ENCODE assay signal across 11 cellular contexts in genomic region chr20:4060054-4060795, GRCh38. TPM values are rescaled to one million over a fixed set of nuclear protein-coding genes. Genes with fewer than 3 reads are reported as not detected.
DNase-seq lines count a peak whose midpoint lies in the region; ATAC-seq and TF ChIP-seq lines count a peak whose summit lies in the region.
"Had no signal": no experiment of that assay in that cellular context is flagged by ENCODE, and none has a peak within 500 bp of the region (broad histone marks: within the 10 kb centered on the region; RNA-seq: fewer than 3 reads in every experiment).

No MANE protein-coding gene starts in this region.

- H3K9me3 ChIP-seq in suprapubic skin = no peaks in the 10 kb centered on the region

- no peak for TF ChIP-seq POLR2A in suprapubic skin (IDR thresholded peaks at IDR 0.05)

- no peak for TF ChIP-seq EP300 in suprapubic skin (IDR thresholded peaks at IDR 0.05)

- peaks cover 42% of the 10 kb centered on the region for H3K4me1 ChIP-seq in suprapubic skin

- H3K27ac Mint-ChIP-seq in activated CD8-positive, alpha-beta T cell treated with anti-CD3 and anti-CD28 coated beads, Interleukin-2, amount 10 ng/mL, durations not matched to agents 7 days and 5 days = no peak overlapping the region
- H3K27ac Mint-ChIP-seq: activated CD8-positive, alpha-beta memory T cell treated with anti-CD3 and anti-CD28 coated beads, Interleukin-2, amount 10 ng/mL, durations not matched to agents 7 days and 5 days had no signal

- no peaks in the 10 kb centered on the region for H3K36me3 Mint-ChIP-seq in activated CD8-positive, alpha-beta T cell treated with anti-CD3 and anti-CD28 coated beads, Interleukin-2, amount 10 ng/mL, durations not matched to agents 7 days and 5 days (ENCODE audit: low read depth)
- H3K36me3 Mint-ChIP-seq: activated CD8-positive, alpha-beta memory T cell treated with anti-CD3 and anti-CD28 coated beads, Interleukin-2, amount 10 ng/mL, durations not matched to agents 7 days and 5 days; immature natural killer cell had no signal

- H3K9me3 Mint-ChIP-seq in activated CD8-positive, alpha-beta T cell treated with anti-CD3 and anti-CD28 coated beads, Interleukin-2, amount 10 ng/mL, durations not matched to agents 7 days and 5 days (ENCODE audit: insufficient read depth) = no peaks in the 10 kb centered on the region
- H3K9me3 Mint-ChIP-seq: immature natural killer cell had no signal

- WGBS in suprapubic skin = 67% methylated on average over 9 of the region's 12 CpGs

- H3K27me3 Mint-ChIP-seq in activated CD8-positive, alpha-beta T cell treated with anti-CD3 and anti-CD28 coated beads, Interleukin-2, amount 10 ng/mL, durations not matched to agents 7 days and 5 days (ENCODE audit: low read depth) = peaks cover 3% of the 10 kb centered on the region
- H3K27me3 Mint-ChIP-seq: activated CD8-positive, alpha-beta memory T cell treated with anti-CD3 and anti-CD28 coated beads, Interleukin-2, amount 10 ng/mL, durations not matched to agents 7 days and 5 days had no signal

- no peaks in the 10 kb centered on the region for H3K27me3 ChIP-seq in suprapubic skin

- no peak overlapping the region for H3K4me3 ChIP-seq in suprapubic skin
- H3K4me3 ChIP-seq: PC-9 had no signal

- ATAC-seq in GM19452 (IDR thresholded peaks at IDR 0.05; ENCODE audit: unreplicated experiment) (peak; percentile 51), HG03457 (IDR thresholded peaks at IDR 0.05; ENCODE audit: unreplicated experiment) (peak; percentile 67), Right ventricle myocardium superior (ENCODE audit: poor library complexity) (peak; percentile 42), omental fat pad (ENCODE audit: low FRiP score) (no peak)
- ATAC-seq in activated CD8-positive, alpha-beta T cell treated with anti-CD3 and anti-CD28 coated beads, Interleukin-2, amount 10 ng/mL, durations not matched to agents 7 days and 5 days = no peak
- ATAC-seq: activated CD8-positive, alpha-beta memory T cell treated with anti-CD3 and anti-CD28 coated beads, Interleukin-2, amount 10 ng/mL, durations not matched to agents 7 days and 5 days had no signal

- DNase-seq in Right ventricle myocardium superior (peak; percentile 77), suprapubic skin (ENCODE audit: low spot score in 2 of 2) (peak in 1 of 2 donors; percentile 71), Ammon's horn (ENCODE audit: low spot score) (no peak), omental fat pad (ENCODE audit: low spot score) (no peak)
- DNase-seq in activated CD8-positive, alpha-beta T cell treated with anti-CD3 and anti-CD28 coated beads, Interleukin-2, amount 10 ng/mL, durations not matched to agents 7 days and 5 days = no peak
- DNase-seq: activated CD8-positive, alpha-beta memory T cell treated with anti-CD3 and anti-CD28 coated beads, Interleukin-2, amount 10 ng/mL, durations not matched to agents 7 days and 5 days; immature natural killer cell; stimulated activated CD4-positive, alpha-beta T cell treated with anti-CD3 and anti-CD28 coated beads, Interleukin-15, amount 100 ng/mL, for 24 hours had no signal

- H3K4me3 Mint-ChIP-seq in activated CD8-positive, alpha-beta T cell treated with anti-CD3 and anti-CD28 coated beads, Interleukin-2, amount 10 ng/mL, durations not matched to agents 7 days and 5 days = no peak overlapping the region
- H3K4me3 Mint-ChIP-seq: activated CD8-positive, alpha-beta memory T cell treated with anti-CD3 and anti-CD28 coated beads, Interleukin-2, amount 10 ng/mL, durations not matched to agents 7 days and 5 days; immature natural killer cell had no signal

- peaks cover 25% of the 10 kb centered on the region for H3K4me1 Mint-ChIP-seq in activated CD8-positive, alpha-beta T cell treated with anti-CD3 and anti-CD28 coated beads, Interleukin-2, amount 10 ng/mL, durations not matched to agents 7 days and 5 days (ENCODE audit: low read depth)
- H3K4me1 Mint-ChIP-seq: immature natural killer cell had no signal

- POLR2A ChIA-PET in activated CD8-positive, alpha-beta T cell treated with anti-CD3 and anti-CD28 coated beads, Interleukin-2, amount 10 ng/mL, durations not matched to agents 7 days and 5 days (lab: Charles Lee) = interaction anchor here (0.7 to 0.8 kb wide), 2 partner anchors 22 to 26 kb away, joined by 3 read pairs; no protein-coding TSS in a partner anchor

- peak overlapping the region; percentile 68 for H3K27ac ChIP-seq in suprapubic skin
- H3K27ac ChIP-seq: PC-9 had no signal

- CTCF ChIA-PET in activated CD8-positive, alpha-beta T cell treated with anti-CD3 and anti-CD28 coated beads, Interleukin-2, amount 10 ng/mL, durations not matched to agents 7 days and 5 days (lab: Charles Lee) = interaction anchor here (0.9 to 1.7 kb wide), 4 partner anchors 10 to 113 kb away, joined by 3 read pairs; no protein-coding TSS in a partner anchor

- TF ChIP-seq CTCF in suprapubic skin (IDR thresholded peaks at IDR 0.05) (no peak), omental fat pad (IDR thresholded peaks at IDR 0.05) (no peak)

- intact Hi-C loops in Right ventricle myocardium superior (cut with DNase I) = loop anchor here (10.0 kb wide), 1 partner anchor 125 kb away; no protein-coding TSS in a partner anchor

- no peaks in the 10 kb centered on the region for H3K36me3 ChIP-seq in suprapubic skin

RNA-seq across cellular contexts. Expression of gene RNF24, which starts 44.9 kb away (rescaled TPM):
- total RNA-seq in Right ventricle myocardium superior (4.8 TPM), suprapubic skin (10 to 100 TPM; 16.0 to 27.8 (median 21.9) TPM), omental fat pad (10 to 100 TPM; 23.6 to 44.1 (median 28.1) TPM)
- total RNA-seq in activated CD8-positive, alpha-beta T cell treated with anti-CD3 and anti-CD28 coated beads, Interleukin-2, amount 10 ng/mL, durations not matched to agents 7 days and 5 days = 10 to 100 TPM; 12.3 to 15.3 TPM

Comparison
In these comparisons a context has a peak if more than half of its experiments do, and no peak if none do; other contexts are left out.
1. ATAC-seq: peak in GM19452 (single experiment), HG03457 (single experiment) and Right ventricle myocardium superior (single experiment); none in activated CD8-positive, alpha-beta T cell treated with anti-CD3 and anti-CD28 coated beads, Interleukin-2, amount 10 ng/mL, durations not matched to agents 7 days and 5 days (single experiment) and omental fat pad (single experiment).